13 cellular contexts compared by ENCODE assay signal in the genomic region with DNA sequence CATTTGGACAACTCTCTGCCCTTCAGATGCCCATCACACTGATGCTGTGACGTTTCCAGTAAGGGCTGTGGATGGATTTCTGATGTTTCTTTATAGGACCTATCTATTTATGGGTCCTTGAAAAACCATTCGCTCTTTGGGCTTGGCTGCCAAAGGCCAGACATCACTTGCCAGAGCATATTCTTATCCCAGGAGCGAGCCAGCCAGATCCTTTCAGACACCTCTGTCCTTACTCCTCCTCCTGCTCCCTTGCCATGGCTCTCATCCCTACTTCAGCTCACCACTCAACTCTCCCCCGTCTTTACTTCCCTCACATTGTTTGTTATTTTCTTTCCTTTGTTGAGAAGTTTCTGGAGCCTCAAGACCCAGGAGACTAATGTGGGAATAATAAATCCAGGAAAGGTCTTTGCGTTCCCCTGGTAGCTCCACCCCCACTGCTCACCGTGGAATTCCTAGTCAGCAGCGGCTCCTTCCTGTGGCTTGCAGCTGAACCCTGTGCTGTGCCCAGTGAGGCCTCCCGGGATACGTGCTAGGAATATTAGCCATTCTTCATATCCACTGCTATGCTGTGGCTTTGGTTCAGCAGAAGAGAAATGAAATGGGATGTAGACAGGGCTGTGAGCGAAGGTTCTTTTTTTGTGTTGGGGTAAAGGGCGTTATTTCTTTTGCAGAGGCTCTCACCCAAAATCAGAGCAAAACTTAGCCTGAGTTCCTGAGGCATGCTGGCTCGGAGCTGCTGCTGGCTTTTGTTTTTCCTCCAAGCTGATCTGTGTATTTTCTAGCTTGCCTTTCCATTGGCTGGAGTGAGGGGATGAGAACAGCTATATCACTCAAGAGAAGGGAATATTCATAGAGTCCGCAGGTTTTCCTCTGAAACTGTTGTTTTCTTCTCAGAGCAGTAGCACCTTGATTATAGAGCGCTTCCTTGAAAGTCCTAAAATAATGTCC.
DNase-seq lines count a peak whose midpoint lies in the region; ATAC-seq and TF ChIP-seq lines count a peak whose summit lies in the region.
"Had no signal": no experiment of that assay in that cellular context is flagged by ENCODE, and none has a peak within 500 bp of the region (broad histone marks: within the 10 kb centered on the region; RNA-seq: fewer than 3 reads in every experiment).

No MANE protein-coding gene starts in this region.

- no peak overlapping the region for H3K4me3 Mint-ChIP-seq in Calu3 (ENCODE audit: low read depth, unreplicated experiment)
- H3K4me3 Mint-ChIP-seq in naive thymus-derived CD4-positive, alpha-beta T cell: no peak overlapping the region

- no peak overlapping the region for H3K4me3 ChIP-seq in fibroblast of pulmonary artery (replicated peaks; ENCODE audit: low read depth, low read length)
- H3K4me3 ChIP-seq in mesendoderm (ENCODE audit: low read length): no peak overlapping the region
- no peak overlapping the region for H3K4me3 ChIP-seq in stomach
- no peak overlapping the region for H3K4me3 ChIP-seq in naive thymus-derived CD4-positive, alpha-beta T cell (ENCODE audit: low read length)
- H3K4me3 ChIP-seq: SK-N-MC had no signal

- H4K5ac ChIP-seq in mesendoderm (ENCODE audit: low read length): no peak overlapping the region

- H3K36me3 ChIP-seq in mesendoderm (ENCODE audit: control insufficient read depth, insufficient read depth, low read length) (no peaks in the 10 kb centered on the region), stomach (no peaks in the 10 kb centered on the region)
- H3K36me3 ChIP-seq in naive thymus-derived CD4-positive, alpha-beta T cell (ENCODE audit: control insufficient read depth in 2 of 3, insufficient read depth in 3 of 3, low read length in 3 of 3): no peaks in the 10 kb centered on the region

- TF ChIP-seq CTCF in fibroblast of pulmonary artery (IDR thresholded peaks at IDR 0.05; ENCODE audit: low read length, missing control alignments) (peak; percentile 19), stomach (IDR thresholded peaks at IDR 0.05) (no peak), Calu3 (IDR thresholded peaks at IDR 0.05; ENCODE audit: unreplicated experiment) (no peak)

- no peak overlapping the region for H4K8ac ChIP-seq in mesendoderm (ENCODE audit: low read depth, low read length)

- POLR2A ChIA-PET in naive thymus-derived CD4-positive, alpha-beta T cell (lab: Charles Lee): no interaction called here

- no peak for ATAC-seq in naive thymus-derived CD4-positive, alpha-beta T cell

- no peak for TF ChIP-seq EP300 in stomach (IDR thresholded peaks at IDR 0.05)

- no peak overlapping the region for H3K27ac ChIP-seq in mesendoderm (ENCODE audit: low read depth, low read length)
- peak overlapping the region in 4 of 5 donors; percentile 10 to 68 (median 56) for H3K27ac ChIP-seq in stomach
- H3K27ac ChIP-seq in naive thymus-derived CD4-positive, alpha-beta T cell (ENCODE audit: low read depth, low read length): no peak overlapping the region
- H3K27ac ChIP-seq: SK-N-MC had no signal

- H3K79me1 ChIP-seq in mesendoderm (ENCODE audit: low read length): no peaks in the 10 kb centered on the region

- TF ChIP-seq POLR2A in stomach (IDR thresholded peaks at IDR 0.05): no peak

- no peak overlapping the region for H2BK5ac ChIP-seq in mesendoderm (ENCODE audit: low read length)

- no TSS peak for BruUV-seq in Calu3 (replicated peaks; lab: Mats Ljungman, UMichigan)

- no peak overlapping the region for H3K18ac ChIP-seq in mesendoderm (ENCODE audit: low read length)

- no peak overlapping the region for H3K56ac ChIP-seq in mesendoderm (ENCODE audit: low read length)

- peaks cover 28% of the 10 kb centered on the region for H3K27me3 Mint-ChIP-seq in Calu3 (ENCODE audit: unreplicated experiment)
- H3K27me3 Mint-ChIP-seq in naive thymus-derived CD4-positive, alpha-beta T cell: peaks cover 0 to 18% (median 16%) of the 10 kb centered on the region in 5 donors

- H3K23ac ChIP-seq in mesendoderm (ENCODE audit: low read length): no peak overlapping the region

- H3K4me1 ChIP-seq in mesendoderm (ENCODE audit: control insufficient read depth, low read depth, low read length) (no peaks in the 10 kb centered on the region), stomach (peaks cover 0 to 20% (median 14%) of the 10 kb centered on the region in 4 donors)
- no peaks in the 10 kb centered on the region for H3K4me1 ChIP-seq in naive thymus-derived CD4-positive, alpha-beta T cell (ENCODE audit: control insufficient read depth in 2 of 2, insufficient read depth in 2 of 2, low read length in 2 of 2)

- H3K9ac ChIP-seq in mesendoderm (ENCODE audit: low read length): no peak overlapping the region

- WGBS in mesendoderm (ENCODE audit: extremely low coverage, insufficient coverage, low lambda C conversion rate): no CpG with 5 or more reads among the region's 14 CpGs
- WGBS in stomach, 5 donors: 57 to 68% (median 62%) methylated on average over 14 of the region's 14 CpGs

- H2AK5ac ChIP-seq in mesendoderm (ENCODE audit: low read length): no peak overlapping the region

- H3K4me2 ChIP-seq in mesendoderm (ENCODE audit: low read length): no peak overlapping the region

- H3K79me2 ChIP-seq in mesendoderm (ENCODE audit: control insufficient read depth, insufficient read depth, low read length): no peaks in the 10 kb centered on the region

- H3K27me3 ChIP-seq in mesendoderm (ENCODE audit: insufficient read depth, low read length, poor library complexity): no peaks in the 10 kb centered on the region
- H3K27me3 ChIP-seq in stomach: no peaks in the 10 kb centered on the region
- H3K27me3 ChIP-seq in naive thymus-derived CD4-positive, alpha-beta T cell (ENCODE audit: control insufficient read depth in 2 of 2, insufficient read depth in 2 of 2, low read length in 2 of 2): no peaks in the 10 kb centered on the region

- no peaks in the 10 kb centered on the region for H3K4me1 Mint-ChIP-seq in Calu3 (ENCODE audit: low read depth, unreplicated experiment)
- H3K4me1 Mint-ChIP-seq in naive thymus-derived CD4-positive, alpha-beta T cell: no peaks in the 10 kb centered on the region

- CTCF ChIA-PET in Calu3 (lab: Charles Lee): no interaction called here
- CTCF ChIA-PET in naive thymus-derived CD4-positive, alpha-beta T cell (lab: Charles Lee): no interaction called here

- H3K27ac Mint-ChIP-seq in Calu3 (ENCODE audit: unreplicated experiment): no peak overlapping the region
- no peak overlapping the region for H3K27ac Mint-ChIP-seq in naive thymus-derived CD4-positive, alpha-beta T cell

- H3K36me3 Mint-ChIP-seq in Calu3 (ENCODE audit: insufficient read depth, unreplicated experiment): no peaks in the 10 kb centered on the region
- no peaks in the 10 kb centered on the region for H3K36me3 Mint-ChIP-seq in naive thymus-derived CD4-positive, alpha-beta T cell

- H2BK120ac ChIP-seq in mesendoderm (ENCODE audit: low read depth, low read length): no peak overlapping the region

- intact Hi-C loops in stomach (cut with DNase I; ENCODE audit: low total_unique reads): no loop called here
- intact Hi-C loops in Calu3 (cut with micrococcal nuclease; ENCODE audit: unreplicated experiment): no loop called here
- intact Hi-C loops in naive thymus-derived CD4-positive, alpha-beta T cell (cut with micrococcal nuclease): no loop called here

- DNase-seq in LHCN-M2 (ENCODE audit: low read depth) (peak; percentile 28), fibroblast of pulmonary artery (ENCODE audit: low read depth) (peak; percentile 60), mesendoderm (peak; percentile 44), stomach (no peak), NCI-H69 (lab: John Stamatoyannopoulos, UW) (no peak), NCI-H1048 (lab: John Stamatoyannopoulos, UW) (no peak), Calu3 (no peak)
- DNase-seq in naive thymus-derived CD4-positive, alpha-beta T cell: no peak
- DNase-seq: activated CD4-positive, alpha-beta T cell treated with anti-CD3 and anti-CD28 coated beads for 1 hour; NCI-H526 treated with DMSO at 0.1 percent for 48 hours; stimulated activated CD4-positive, alpha-beta T cell treated with anti-CD3 and anti-CD28 coated beads, Interleukin-15, amount 100 ng/mL, for 24 hours; stimulated activated naive CD4-positive, alpha-beta T cell had no signal

- H3K9me3 Mint-ChIP-seq in Calu3 (ENCODE audit: low read depth, unreplicated experiment): no peaks in the 10 kb centered on the region
- H3K9me3 Mint-ChIP-seq in naive thymus-derived CD4-positive, alpha-beta T cell: no peaks in the 10 kb centered on the region

- H3K4ac ChIP-seq in mesendoderm (ENCODE audit: low read depth, low read length): no peak overlapping the region

- no peak overlapping the region for H2BK15ac ChIP-seq in mesendoderm (replicated peaks; ENCODE audit: low read depth)

- H3K9me3 ChIP-seq in stomach: no peaks in the 10 kb centered on the region
- H3K9me3 ChIP-seq in naive thymus-derived CD4-positive, alpha-beta T cell (ENCODE audit: control insufficient read depth in 2 of 3, low read length in 3 of 3): no peaks in the 10 kb centered on the region

Comparison
In these comparisons a context has a peak if more than half of its experiments do, and no peak if none do; other contexts are left out.
1. DNase-seq: peak in LHCN-M2 (single experiment), fibroblast of pulmonary artery (single experiment) and mesendoderm (single experiment); none in stomach (single experiment), NCI-H69 (single experiment), NCI-H1048 (single experiment), Calu3 (single experiment) and naive thymus-derived CD4-positive, alpha-beta T cell (0 of 9).
2. H3K27ac ChIP-seq: peak in stomach (4 of 5); none in mesendoderm (single experiment) and naive thymus-derived CD4-positive, alpha-beta T cell (single experiment).